In genomic region chr18:47417807-47418206, GRCh38 we compare ENCODE assay signal across 2 cellular contexts.
A peak's percentile ranks its signal among the peaks of the same experiment; 100 is the strongest.
TF ChIP-seq lines count a peak whose summit lies in the region.

No MANE protein-coding gene starts in this region.

TF ChIP-seq in HEK293, 187 proteins besides CTCF, POLR2A, EP300 and RAD21 (continued from another document):
- peak; percentile 95 for TF ChIP-seq ZSCAN4 (tag by site-specific recombination; IDR thresholded peaks at IDR 0.05)
- TF ChIP-seq, protein P1, sequence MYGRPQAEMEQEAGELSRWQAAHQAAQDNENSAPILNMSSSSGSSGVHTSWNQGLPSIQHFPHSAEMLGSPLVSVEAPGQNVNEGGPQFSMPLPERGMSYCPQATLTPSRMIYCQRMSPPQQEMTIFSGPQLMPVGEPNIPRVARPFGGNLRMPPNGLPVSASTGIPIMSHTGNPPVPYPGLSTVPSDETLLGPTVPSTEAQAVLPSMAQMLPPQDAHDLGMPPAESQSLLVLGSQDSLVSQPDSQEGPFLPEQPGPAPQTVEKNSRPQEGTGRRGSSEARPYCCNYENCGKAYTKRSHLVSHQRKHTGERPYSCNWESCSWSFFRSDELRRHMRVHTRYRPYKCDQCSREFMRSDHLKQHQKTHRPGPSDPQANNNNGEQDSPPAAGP (tag by site-specific recombination; IDR thresholded peaks at IDR 0.05): no peak
TF ChIP-seq in HEK293: peak in this region for 3.

TF ChIP-seq in GM12878, 131 proteins besides CTCF, POLR2A, EP300 and RAD21 (continued from another document):
- TF ChIP-seq LARP7 (IDR thresholded peaks at IDR 0.05) (no peak), EED (IDR thresholded peaks at IDR 0.05; ENCODE audit: low read depth) (no peak), IRF4 (IDR thresholded peaks at IDR 0.05; ENCODE audit: low read depth, low read length) (peak; percentile 29; the same call in 1 of the 2 replicates), BCL3 (IDR thresholded peaks at IDR 0.05; ENCODE audit: borderline replicate concordance, insufficient read depth, low read depth, low read length, poor library complexity, severe bottlenecking) (peak; percentile 58)
